Comparison of ENCODE assay signal across 18 cellular contexts in the genomic region with DNA sequence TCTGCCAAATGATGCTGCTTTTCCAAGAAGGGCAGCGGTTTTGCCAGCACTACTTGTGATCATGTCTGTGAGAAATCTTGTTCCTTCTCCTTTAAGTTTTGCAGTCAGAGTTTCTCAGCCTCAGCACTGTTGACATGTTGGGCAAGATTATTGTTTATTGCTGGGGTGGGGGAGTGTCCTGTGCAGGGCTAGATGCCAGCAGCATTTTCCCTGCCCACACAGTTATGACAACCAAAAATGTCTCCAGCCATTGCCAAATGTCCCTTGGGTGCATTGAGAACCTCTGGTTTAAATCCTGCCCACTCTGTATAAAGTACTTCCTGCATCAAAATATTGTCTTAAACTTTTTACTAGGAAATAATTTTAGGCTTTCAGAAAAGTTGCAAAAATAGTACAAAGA. TPM values are rescaled to one million over a fixed set of nuclear protein-coding genes. Genes with fewer than 3 reads are reported as not detected.
"Had no signal": no experiment of that assay in that cellular context is flagged by ENCODE, and none has a peak within 500 bp of the region (broad histone marks: within the 10 kb centered on the region; RNA-seq: fewer than 3 reads in every experiment).

No MANE protein-coding gene starts in this region.

- H3K4me3 ChIP-seq: colonic mucosa, heart right ventricle, lower lobe of right lung had no signal

- H3K27ac ChIP-seq: brain microvascular endothelial cell, colonic mucosa, heart right ventricle, lower lobe of right lung, WERI-Rb-1 had no signal

- H3K9me3 ChIP-seq: colonic mucosa, lower lobe of right lung had no signal

- H3K27me3 ChIP-seq: brain microvascular endothelial cell, colonic mucosa had no signal

- DNase-seq: activated CD4-positive, alpha-beta T cell treated with anti-CD3 and anti-CD28 coated beads for 1 hour; activated CD4-positive, alpha-beta T cell treated with anti-CD3 and anti-CD28 coated beads, Interleukin-2, amount 50 U/mL, for 4 hours; activated gamma-delta T cell treated with Interleukin-2 at 50 U/mL for 16 hours; activated T-cell treated with anti-CD3 and anti-CD28 coated beads for 4 hours; amniotic stem cell; brain microvascular endothelial cell; colonic mucosa; heart right ventricle; immature natural killer cell; lower lobe of right lung; nucleus accumbens; retina; stimulated activated naive CD8-positive, alpha-beta T cell treated with anti-CD3 and anti-CD28 coated beads, Interleukin-15, amount 100 ng/mL, for 72 hours; T-helper 17 cell; WERI-Rb-1 had no signal

- H3K36me3 ChIP-seq: brain microvascular endothelial cell, colonic mucosa, heart right ventricle, lower lobe of right lung, WERI-Rb-1 had no signal

- H3K4me1 ChIP-seq: colonic mucosa, lower lobe of right lung had no signal

RNA-seq across cellular contexts. Expression of gene TMEM132C, which starts 20.0 kb away (rescaled TPM):
- total RNA-seq: activated naive CD4-positive, alpha-beta T cell treated with anti-CD3 and anti-CD28 coated beads, Interleukin-2, amount 50 U/mL, for 72 hours; activated T-helper 1 cell treated with anti-CD3 and anti-CD28 coated beads, Interleukin-12 subunit alpha, Interleukin-12 subunit beta, Interleukin-2, Interleukin-4 antibody, amounts not matched to agents 30 ng/mL and 10 ng/mL and 1 ng/mL, durations not matched to agents 14 hours and 24 hours and 36 hours; epithelial cell of proximal tubule; T-helper 17 cell had no signal
